12 cellular contexts compared by ENCODE assay signal in the genomic region with DNA sequence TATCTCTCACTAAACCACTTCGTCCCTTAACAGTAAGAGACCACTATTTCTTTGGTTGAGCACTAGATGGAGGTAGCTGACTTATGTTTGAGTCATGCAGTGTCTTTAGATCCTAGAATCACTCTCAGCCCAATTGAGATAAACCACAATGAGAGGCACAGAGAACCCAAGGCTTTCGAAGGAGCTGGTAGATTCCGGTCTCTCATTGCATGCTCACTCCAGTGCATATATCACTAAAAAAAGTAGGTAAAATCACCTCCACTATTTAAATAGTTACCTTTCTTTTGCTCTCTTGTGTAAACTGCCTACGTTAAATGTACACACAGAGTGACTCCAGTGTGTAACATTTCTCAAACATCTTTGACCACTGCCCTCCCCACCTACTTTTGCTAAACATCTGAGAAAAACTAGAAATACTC. TPM values are rescaled to one million over a fixed set of nuclear protein-coding genes. Genes with fewer than 3 reads are reported as not detected.
DNase-seq lines count a peak whose midpoint lies in the region; ATAC-seq, FAIRE-seq and TF ChIP-seq lines count a peak whose summit lies in the region.
"Had no signal": no experiment of that assay in that cellular context is flagged by ENCODE, and none has a peak within 500 bp of the region (broad histone marks: within the 10 kb centered on the region; RNA-seq: fewer than 3 reads in every experiment).

No MANE protein-coding gene starts in this region.

- H3K36me3 Mint-ChIP-seq in MCF 10A (ENCODE audit: insufficient read depth, unreplicated experiment): peaks cover 58% of the 10 kb centered on the region

- DNase-seq in MCF 10A (ENCODE audit: unreplicated experiment): peak; percentile 4
- DNase-seq in breast epithelium (ENCODE audit: low spot score in 2 of 2): no peak
- DNase-seq in RCC 7860 (ENCODE audit: low spot score): peak; percentile 36
- DNase-seq in fibroblast of the conjunctiva (ENCODE audit: low read depth): peak; percentile 9
- no peak for DNase-seq in stimulated activated naive CD8-positive, alpha-beta T cell treated with anti-CD3 and anti-CD28 coated beads, Interleukin-15, amount 100 ng/mL, for 72 hours
- no peak for DNase-seq in stimulated activated CD4-positive, alpha-beta T cell treated with anti-CD3 and anti-CD28 coated beads, Interleukin-4, amount 100 ng/mL, for 4 hours
- DNase-seq in Karpas-422: no peak
- DNase-seq: activated T-cell treated with anti-CD3 and anti-CD28 coated beads, Interleukin-2, amount 50 U/mL, for 1 hour; SHP77; stimulated activated CD8-positive, alpha-beta memory T cell treated with anti-CD3 and anti-CD28 coated beads, Interleukin-4, amount 100 ng/mL, for 48 hours had no signal

- no peaks in the 10 kb centered on the region for H4K20me1 ChIP-seq in Karpas-422 (ENCODE audit: insufficient read depth, low read depth, low read length)

- H3K4me1 ChIP-seq in breast epithelium (no peaks in the 10 kb centered on the region), gastroesophageal sphincter (peaks cover 0 to 4% (median 0%) of the 10 kb centered on the region in 3 donors), Karpas-422 (ENCODE audit: low read length) (peaks cover 17% of the 10 kb centered on the region)
- H3K4me1 ChIP-seq: Caco-2 had no signal

- H3K9me3 Mint-ChIP-seq in MCF 10A (ENCODE audit: unreplicated experiment): no peaks in the 10 kb centered on the region
- H3K9me3 Mint-ChIP-seq in stimulated activated naive CD8-positive, alpha-beta T cell treated with anti-CD3 and anti-CD28 coated beads, Interleukin-15, amount 100 ng/mL, for 72 hours: no peaks in the 10 kb centered on the region

- H3K27ac ChIP-seq in breast epithelium: no peak overlapping the region
- no peak overlapping the region for H3K27ac ChIP-seq in gastroesophageal sphincter
- no peak overlapping the region for H3K27ac ChIP-seq in Karpas-422 (ENCODE audit: low read length)

- POLR2A ChIA-PET in MCF 10A (lab: Yijun Ruan, JAX): interaction anchor here (0.7 kb wide), 1 partner anchor 294 kb away, joined by 3 read pairs; no protein-coding TSS in a partner anchor

- TF ChIP-seq POLR2A in breast epithelium (IDR thresholded peaks at IDR 0.05): no peak
- no peak for TF ChIP-seq POLR2A in gastroesophageal sphincter (IDR thresholded peaks at IDR 0.05)

- TF ChIP-seq CTCF in MCF 10A (IDR thresholded peaks at IDR 0.05; ENCODE audit: unreplicated experiment) (no peak), breast epithelium (IDR thresholded peaks at IDR 0.05) (no peak), gastroesophageal sphincter (IDR thresholded peaks at IDR 0.05) (peak in 1 of 4 experiments; percentile 24)

- peaks cover 18% of the 10 kb centered on the region for H3K4me1 Mint-ChIP-seq in MCF 10A (ENCODE audit: insufficient read depth, unreplicated experiment)
- H3K4me1 Mint-ChIP-seq in stimulated activated naive CD8-positive, alpha-beta T cell treated with anti-CD3 and anti-CD28 coated beads, Interleukin-15, amount 100 ng/mL, for 72 hours: peaks cover 22% of the 10 kb centered on the region

- BruUV-seq in MCF 10A (replicated peaks; lab: Mats Ljungman, UMichigan): no TSS peak

- TF ChIP-seq EP300 in gastroesophageal sphincter (IDR thresholded peaks at IDR 0.05): no peak

- peaks cover 8% of the 10 kb centered on the region for H3K79me2 ChIP-seq in Karpas-422 (ENCODE audit: low read length)

- no peak overlapping the region for H3K4me3 Mint-ChIP-seq in MCF 10A (ENCODE audit: unreplicated experiment)
- no peak overlapping the region for H3K4me3 Mint-ChIP-seq in stimulated activated naive CD8-positive, alpha-beta T cell treated with anti-CD3 and anti-CD28 coated beads, Interleukin-15, amount 100 ng/mL, for 72 hours

- no peak overlapping the region for H3K9ac ChIP-seq in Karpas-422 (ENCODE audit: low read length)

- H3K4me3 ChIP-seq in breast epithelium (no peak overlapping the region), gastroesophageal sphincter (no peak overlapping the region), Karpas-422 (ENCODE audit: low read length) (no peak overlapping the region)

- H3K27me3 ChIP-seq in breast epithelium (no peaks in the 10 kb centered on the region), gastroesophageal sphincter (no peaks in the 10 kb centered on the region), Karpas-422 (ENCODE audit: low read length) (no peaks in the 10 kb centered on the region)

- H3K27ac Mint-ChIP-seq in MCF 10A (ENCODE audit: low read depth, unreplicated experiment): no peak overlapping the region
- H3K27ac Mint-ChIP-seq in stimulated activated naive CD8-positive, alpha-beta T cell treated with anti-CD3 and anti-CD28 coated beads, Interleukin-15, amount 100 ng/mL, for 72 hours: no peak overlapping the region

- H3K9me3 ChIP-seq in breast epithelium (no peaks in the 10 kb centered on the region), gastroesophageal sphincter (no peaks in the 10 kb centered on the region), Karpas-422 (ENCODE audit: low read length) (no peaks in the 10 kb centered on the region)
- H3K9me3 ChIP-seq: Caco-2 had no signal

- FAIRE-seq in RCC 7860 (lab: Jason Lieb, UNC): no peak

- no peak for ATAC-seq in gastroesophageal sphincter
- no peak for ATAC-seq in stimulated activated naive CD8-positive, alpha-beta T cell treated with anti-CD3 and anti-CD28 coated beads, Interleukin-15, amount 100 ng/mL, for 72 hours

- H3K27me3 Mint-ChIP-seq in MCF 10A (ENCODE audit: insufficient read depth, unreplicated experiment): no peaks in the 10 kb centered on the region
- H3K27me3 Mint-ChIP-seq in stimulated activated naive CD8-positive, alpha-beta T cell treated with anti-CD3 and anti-CD28 coated beads, Interleukin-15, amount 100 ng/mL, for 72 hours: no peaks in the 10 kb centered on the region

- CTCF ChIA-PET in MCF 10A (lab: Yijun Ruan, JAX): interaction anchor here (0.6 to 1.2 kb wide), 8 partner anchors 10 to 145 kb away, joined by 3 to 7 read pairs (median 3); no protein-coding TSS in a partner anchor

- intact Hi-C loops in MCF 10A (cut with micrococcal nuclease) (loop anchor here (5.0 kb wide), 1 partner anchor 37 kb away; no protein-coding TSS in a partner anchor), breast epithelium (cut with DNase I; ENCODE audit: low total_unique reads) (no loop called here)

- no peak overlapping the region for H2AFZ ChIP-seq in Karpas-422 (ENCODE audit: low read length)

- 58 to 74% methylated on average over 4 of the region's 4 CpGs for WGBS in gastroesophageal sphincter (ENCODE audit: low coverage in 1 of 2), 2 donors

- H3K4me2 ChIP-seq in Karpas-422 (ENCODE audit: low read depth, low read length, poor library complexity, severe bottlenecking): no peak overlapping the region

- no peaks in the 10 kb centered on the region for H3K9me2 ChIP-seq in Karpas-422 (replicated peaks; ENCODE audit: insufficient read depth, low read length)

- H3K36me3 ChIP-seq in breast epithelium: peaks cover 17% of the 10 kb centered on the region
- peaks cover 0 to 99% of the 10 kb centered on the region in 2 donors for H3K36me3 ChIP-seq in gastroesophageal sphincter
- peaks cover 30% of the 10 kb centered on the region; the same call in 1 of the 2 replicates for H3K36me3 ChIP-seq in Karpas-422 (ENCODE audit: insufficient read depth, low read length)

RNA-seq across cellular contexts. Expression of gene ACTL7A, which starts 27.6 kb away (rescaled TPM):
- not detected in 2 replicates for total RNA-seq in MCF 10A (2022)
- total RNA-seq in breast epithelium: not detected
- not detected for total RNA-seq in gastroesophageal sphincter
- total RNA-seq in Karpas-422 (2014; rRNA removed; shearing (Covaris generic); ENCODE audit: low replicate concordance): not detected in 2 replicates
- total RNA-seq: Caco-2 had no signal

RNA-seq across cellular contexts. Expression of gene ACTL7B, which starts 33.9 kb away (rescaled TPM):
- total RNA-seq in MCF 10A (2022) (not detected in 2 replicates), breast epithelium (under 1 TPM in 1 of 3 donors, not detected in 2; 0.16 TPM), gastroesophageal sphincter (not detected)
- total RNA-seq in Karpas-422 (2014; rRNA removed; shearing (Covaris generic); ENCODE audit: low replicate concordance): not detected in 2 replicates
- total RNA-seq: Caco-2 had no signal

RNA-seq across cellular contexts. Expression of gene ELP1, which starts 44.3 kb away (rescaled TPM):
- total RNA-seq in MCF 10A (2022) (36.9 and 39.6 TPM in 2 replicates), breast epithelium (10 to 100 TPM; 18.2 to 27.8 (median 22.6) TPM), gastroesophageal sphincter (10 to 100 TPM; 15.2 to 23.3 (median 18.9) TPM)
- total RNA-seq in Karpas-422 (2014; rRNA removed; shearing (Covaris generic); ENCODE audit: low replicate concordance): 41.4 and 60.3 TPM in 2 replicates

RNA-seq across cellular contexts. Expression of gene ABITRAM, which starts 44.5 kb away (rescaled TPM):
- 39.4 and 45.5 TPM in 2 replicates for total RNA-seq in MCF 10A (2022)
- total RNA-seq in breast epithelium: 10 to 100 TPM in 1 of 3 donors, 1 to 10 TPM in 2; 9.1 to 13.9 (median 9.5) TPM
- total RNA-seq in gastroesophageal sphincter: 10 to 100 TPM in 2 of 4 donors, 1 to 10 TPM in 2; 7.1 to 28.1 (median 9.5) TPM
- 9.5 and 22.5 TPM in 2 replicates for total RNA-seq in Karpas-422 (2014; rRNA removed; shearing (Covaris generic); ENCODE audit: low replicate concordance)

Comparison
In these comparisons a context has a peak if more than half of its experiments do, and no peak if none do; other contexts are left out.
1. DNase-seq: peak in MCF 10A (single experiment), RCC 7860 (single experiment) and fibroblast of the conjunctiva (single experiment); none in breast epithelium (0 of 2), stimulated activated naive CD8-positive, alpha-beta T cell treated with anti-CD3 and anti-CD28 coated beads, Interleukin-15, amount 100 ng/mL, for 72 hours (0 of 2), stimulated activated CD4-positive, alpha-beta T cell treated with anti-CD3 and anti-CD28 coated beads, Interleukin-4, amount 100 ng/mL, for 4 hours (0 of 2) and Karpas-422 (single experiment).